Comparison of ENCODE assay signal across 32 cellular contexts in the genomic region with DNA sequence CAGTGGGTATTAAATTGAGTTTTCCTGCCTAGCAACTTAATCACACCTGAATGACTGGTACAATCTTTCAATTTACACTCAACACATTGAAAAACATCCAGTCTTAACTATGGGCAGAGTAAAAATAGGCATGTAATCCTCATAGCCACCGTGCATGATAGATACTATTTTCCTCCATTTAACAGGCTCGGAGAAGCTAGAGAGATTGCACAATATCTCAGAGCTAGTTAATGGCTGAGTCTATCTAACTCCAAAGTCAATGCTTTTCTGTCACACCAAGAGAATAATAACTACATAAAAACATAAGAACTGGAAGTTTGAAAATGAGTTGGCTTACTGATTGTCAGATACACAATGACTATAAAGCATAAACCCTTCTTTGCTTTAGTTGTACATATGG. TPM values are rescaled to one million over a fixed set of nuclear protein-coding genes. Genes with fewer than 3 reads are reported as not detected.
"Had no signal": no experiment of that assay in that cellular context is flagged by ENCODE, and none has a peak within 500 bp of the region (broad histone marks: within the 10 kb centered on the region; RNA-seq: fewer than 3 reads in every experiment).

No MANE protein-coding gene starts in this region.

- DNase-seq: activated CD4-positive, alpha-beta memory T cell treated with anti-CD3 and anti-CD28 coated beads for 36 hours; activated CD4-positive, alpha-beta T cell treated with anti-CD3 and anti-CD28 coated beads for 36 hours; activated CD4-positive, alpha-beta T cell treated with anti-CD3 and anti-CD28 coated beads, Interleukin-2, amount 10 ng/mL, durations not matched to agents 24 days and 14 days; activated CD4-positive, CD25-positive, alpha-beta regulatory T cell; activated CD4-positive, CD25-positive, alpha-beta regulatory T cell treated with anti-CD3 and anti-CD28 coated beads, Interleukin-2, amount 50 U/mL, for 72 hours; activated CD8-positive, alpha-beta memory T cell treated with anti-CD3 and anti-CD28 coated beads, Interleukin-2, amount 10 ng/mL, durations not matched to agents 7 days and 5 days; activated CD8-positive, alpha-beta memory T cell treated with anti-CD3 and anti-CD28 coated beads, Interleukin-2, amount 50 U/mL, for 4 hours; activated CD8-positive, alpha-beta T cell treated with anti-CD3 and anti-CD28 coated beads, Interleukin-2, amount 10 ng/mL, durations not matched to agents 7 days and 5 days; activated effector memory CD4-positive, alpha-beta T cell treated with anti-CD3 and anti-CD28 coated beads, Interleukin-2, amount 50 U/mL, for 16 hours; activated naive CD4-positive, alpha-beta T cell treated with anti-CD3 and anti-CD28 coated beads for 36 hours; activated naive CD8-positive, alpha-beta T cell treated with anti-CD3 and anti-CD28 coated beads for 36 hours; activated naive CD8-positive, alpha-beta T cell treated with anti-CD3 and anti-CD28 coated beads, Interleukin-2, amount 50 U/mL, for 24 hours; activated T-cell treated with anti-CD3 and anti-CD28 coated beads, Interleukin-2, amount 50 U/mL, for 1 hour; activated T-cell treated with anti-CD3 and anti-CD28 coated beads, Interleukin-2, amount 50 U/mL, for 48 hours; adrenal gland; amygdala; aorta; body of pancreas; caudate nucleus; cortex of kidney; dermis blood vessel endothelial cell; effector CD8-positive, alpha-beta T cell; endodermal cell; foreskin fibroblast; head of caudate nucleus; T-helper 2 cell had no signal

- H3K36me3 ChIP-seq: adrenal gland had no signal

- H3K27ac ChIP-seq: adrenal gland, body of pancreas had no signal

- H3K27me3 ChIP-seq: adrenal gland, body of pancreas had no signal

- ATAC-seq: activated CD4-positive, alpha-beta T cell treated with anti-CD3 and anti-CD28 coated beads for 36 hours; activated CD8-positive, alpha-beta memory T cell treated with anti-CD3 and anti-CD28 coated beads, Interleukin-2, amount 10 ng/mL, durations not matched to agents 7 days and 5 days; activated CD8-positive, alpha-beta T cell treated with anti-CD3 and anti-CD28 coated beads, Interleukin-2, amount 10 ng/mL, durations not matched to agents 7 days and 5 days; activated naive CD8-positive, alpha-beta T cell treated with anti-CD3 and anti-CD28 coated beads, Interleukin-2, amount 50 U/mL, for 24 hours; body of pancreas; esophagus mucosa had no signal

- H3K9me3 ChIP-seq: adrenal gland, body of pancreas had no signal

- H3K4me3 ChIP-seq: adrenal gland, body of pancreas had no signal

- FAIRE-seq: colon had no signal

- H3K4me1 ChIP-seq: adrenal gland, body of pancreas had no signal

RNA-seq across cellular contexts. Expression of gene LSAMP, which starts 36.8 kb away (rescaled TPM):
- total RNA-seq: activated CD4-positive, alpha-beta memory T cell treated with anti-CD3 and anti-CD28 coated beads for 36 hours; activated CD4-positive, alpha-beta T cell treated with anti-CD3 and anti-CD28 coated beads for 36 hours; activated CD4-positive, alpha-beta T cell treated with anti-CD3 and anti-CD28 coated beads, Interleukin-2, amount 10 ng/mL, durations not matched to agents 24 days and 14 days; activated CD8-positive, alpha-beta memory T cell treated with anti-CD3 and anti-CD28 coated beads for 36 hours; activated CD8-positive, alpha-beta memory T cell treated with anti-CD3 and anti-CD28 coated beads, Interleukin-2, amount 10 ng/mL, durations not matched to agents 7 days and 5 days; activated CD8-positive, alpha-beta T cell treated with anti-CD3 and anti-CD28 coated beads, Interleukin-2, amount 10 ng/mL, durations not matched to agents 7 days and 5 days; activated naive CD4-positive, alpha-beta T cell treated with anti-CD3 and anti-CD28 coated beads for 36 hours; activated naive CD8-positive, alpha-beta T cell treated with anti-CD3 and anti-CD28 coated beads for 36 hours; activated T-helper 1 cell treated with anti-CD3 and anti-CD28 coated beads, Interleukin-12 subunit alpha, Interleukin-12 subunit beta, Interleukin-2, Interleukin-4 antibody, amounts not matched to agents 30 ng/mL and 10 ng/mL and 1 ng/mL, durations not matched to agents 14 hours and 24 hours and 36 hours; activated T-helper 2 cell treated with anti-CD3 and anti-CD28 coated beads, Interferon-gamma antibody, Interleukin-2, Interleukin-4, amounts not matched to agents 10 μg/mL and 5 μg/mL and 100 μg/mL, durations not matched to agents 14 hours and 24 hours and 36 hours; dermis blood vessel endothelial cell; T-helper 1 cell treated with Interleukin-12 subunit alpha and Interleukin-12 subunit beta and Interleukin-4 antibody, amounts not matched to agents 30 ng/mL and 1 ng/mL, for 36 hours had no signal
